Comparison of ENCODE assay signal across 8 cellular contexts in the genomic region with DNA sequence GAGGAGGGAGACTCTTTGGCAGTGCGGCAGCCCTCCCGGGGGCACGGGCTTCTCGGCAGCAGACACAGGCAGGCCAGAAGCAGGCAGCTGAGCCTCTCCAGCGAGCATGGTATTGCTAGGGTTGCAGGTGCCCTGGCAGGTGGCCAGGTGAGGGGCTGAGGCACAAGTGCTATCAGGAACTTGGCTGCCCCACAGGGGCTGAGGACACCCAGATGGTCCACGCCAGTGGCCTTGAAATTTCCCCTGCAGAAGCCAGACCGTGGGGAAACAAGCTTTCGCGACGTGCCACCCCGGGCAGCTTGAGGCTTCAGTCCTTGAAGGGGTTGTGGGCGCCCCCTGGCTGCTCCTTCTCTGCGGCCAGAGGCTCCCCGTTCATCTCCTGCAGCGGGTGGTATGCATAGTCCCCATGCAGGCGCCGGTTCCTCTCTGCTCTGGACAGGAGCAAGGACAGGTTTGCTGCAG. TPM values are rescaled to one million over a fixed set of nuclear protein-coding genes. Genes with fewer than 3 reads are reported as not detected.
DNase-seq lines count a peak whose midpoint lies in the region; ATAC-seq, FAIRE-seq and TF ChIP-seq lines count a peak whose summit lies in the region.

No MANE protein-coding gene starts in this region.

- H3K27me3 ChIP-seq in colonic mucosa = no peaks in the 10 kb centered on the region
- H3K27me3 ChIP-seq in pancreas = no peaks in the 10 kb centered on the region

- H3K4me3 ChIP-seq in GM12865 (ENCODE audit: low read depth, low read length) (no peak overlapping the region), colonic mucosa (no peak overlapping the region), pancreas (no peak overlapping the region)

- DNase-seq in GM12865 (ENCODE audit: low read depth) (peak; percentile 41), NCI-H2171 (lab: John Stamatoyannopoulos, UW) (peak; percentile 22), colonic mucosa (peak; percentile 42), pancreas (peak in 4 of 6 donors; percentile 28 to 84 (median 46)), cerebellum (ENCODE audit: low spot score) (no peak)
- no peak for DNase-seq in activated T-cell treated with anti-CD3 and anti-CD28 coated beads, Interleukin-2, amount 50 U/mL, for 48 hours

- H3K4me1 ChIP-seq in colonic mucosa (no peaks in the 10 kb centered on the region), pancreas (no peaks in the 10 kb centered on the region)

- intact Hi-C loops in colonic mucosa (cut with DNase I) (no loop called here), pancreas (cut with DNase I) (no loop called here)

- WGBS in pancreas, 2 donors = 38 to 41% methylated on average over 17 of the region's 17 CpGs

- no peaks in the 10 kb centered on the region for H3K36me3 ChIP-seq in colonic mucosa
- no peaks in the 10 kb centered on the region for H3K36me3 ChIP-seq in pancreas

- ATAC-seq in pancreas = peak; percentile 10 to 78 (median 36)
- no peak for ATAC-seq in HG02588 (IDR thresholded peaks at IDR 0.05; ENCODE audit: unreplicated experiment)
- no peak for ATAC-seq in GM19328 (IDR thresholded peaks at IDR 0.05; ENCODE audit: unreplicated experiment)

- H3K9me3 ChIP-seq in colonic mucosa = no peaks in the 10 kb centered on the region
- no peaks in the 10 kb centered on the region for H3K9me3 ChIP-seq in pancreas

- no peak overlapping the region for H3K9ac ChIP-seq in colonic mucosa (ENCODE audit: low read depth in 2 of 2, low read length in 2 of 2)

- FAIRE-seq in pancreas (lab: Jason Lieb, UNC) = no peak

- TF ChIP-seq CTCF in GM12865 (IDR thresholded peaks at IDR 0.05; ENCODE audit: insufficient read depth, low read depth, low read length, missing control alignments) (peak; percentile 25), colonic mucosa (IDR thresholded peaks at IDR 0.05) (no peak), pancreas (IDR thresholded peaks at IDR 0.05) (no peak)

- no peak overlapping the region for H3K27ac ChIP-seq in colonic mucosa
- H3K27ac ChIP-seq in pancreas = no peak overlapping the region

RNA-seq across cellular contexts. Expression of a gene that starts 8.5 kb away (rescaled TPM):
- total RNA-seq in colonic mucosa = 10 to 100 TPM; 18.6 to 20.6 TPM
- 1 to 10 TPM; 3.7 to 7.0 (median 6.4) TPM for total RNA-seq in pancreas
- 10 to 100 TPM in 1 of 2 donors, 1 to 10 TPM in 1; 8.3 to 10.0 TPM for polyA plus RNA-seq in pancreas
- 5.4 TPM for total RNA-seq in cerebellum

RNA-seq across cellular contexts. Expression of a gene that starts 40.6 kb away (rescaled TPM):
- total RNA-seq in colonic mucosa = 1 to 10 TPM; 1.6 to 3.6 TPM
- 1 to 10 TPM in 5 of 6 donors, not detected in 1; 1.1 to 9.1 (median 5.2) TPM for total RNA-seq in pancreas
- 1 to 10 TPM; 1.6 to 1.7 TPM for polyA plus RNA-seq in pancreas
- total RNA-seq in cerebellum = 6.9 TPM

RNA-seq across cellular contexts. Expression of a gene that starts 46.4 kb away (rescaled TPM):
- total RNA-seq in colonic mucosa (10 to 100 TPM; 27.7 to 51.3 TPM), pancreas (10 to 100 TPM; 13.0 to 23.3 (median 16.9) TPM), cerebellum (11.4 TPM)
- polyA plus RNA-seq in pancreas = 10 to 100 TPM; 14.1 to 15.3 TPM

Comparison
In these comparisons a context has a peak if more than half of its experiments do, and no peak if none do; other contexts are left out.
1. DNase-seq: peak in GM12865 (single experiment), NCI-H2171 (single experiment), colonic mucosa (single experiment) and pancreas (4 of 6); none in cerebellum (single experiment) and activated T-cell treated with anti-CD3 and anti-CD28 coated beads, Interleukin-2, amount 50 U/mL, for 48 hours (0 of 2).
2. ATAC-seq: peak in pancreas (4 of 4); none in HG02588 (single experiment) and GM19328 (single experiment).